Comparison of ENCODE assay signal across 10 cellular contexts in the genomic region with DNA sequence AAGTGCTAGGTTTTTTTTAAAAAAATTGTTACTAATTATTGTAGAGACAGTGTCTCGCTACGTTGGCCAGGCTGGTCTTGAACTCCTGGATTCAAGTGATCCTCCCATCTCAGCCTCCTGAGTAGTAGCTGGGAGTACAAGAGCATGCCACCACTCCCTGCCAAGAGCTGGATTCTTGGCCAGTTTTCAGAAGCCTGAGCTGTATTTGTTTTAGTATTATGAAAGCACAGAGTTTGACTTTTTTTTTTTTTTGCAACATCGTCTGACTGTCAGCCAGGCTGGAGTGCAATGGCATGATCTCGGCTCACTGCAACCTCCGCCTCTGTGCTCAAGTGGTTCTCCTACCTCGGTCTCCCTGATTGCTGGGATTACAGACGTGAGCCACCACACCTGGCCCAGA. TPM values are rescaled to one million over a fixed set of nuclear protein-coding genes. Genes with fewer than 3 reads are reported as not detected.
DNase-seq lines count a peak whose midpoint lies in the region; ATAC-seq, FAIRE-seq and TF ChIP-seq lines count a peak whose summit lies in the region.
"Had no signal": no experiment of that assay in that cellular context is flagged by ENCODE, and none has a peak within 500 bp of the region (broad histone marks: within the 10 kb centered on the region; RNA-seq: fewer than 3 reads in every experiment).

No MANE protein-coding gene starts in this region.

- POLR2A ChIA-PET in naive thymus-derived CD4-positive, alpha-beta T cell (lab: Charles Lee): interaction anchor here (0.8 kb wide), 1 partner anchor 10 kb away, joined by 3 read pairs; no protein-coding TSS in a partner anchor

- no peak for TF ChIP-seq CTCF in colonic mucosa (IDR thresholded peaks at IDR 0.05)

- DNase-seq in AG08396 (ENCODE audit: low spot score): peak; percentile 63
- DNase-seq in colonic mucosa: peak; percentile 38
- no peak for DNase-seq in naive thymus-derived CD4-positive, alpha-beta T cell
- no peak for DNase-seq in T-helper 2 cell
- no peak for DNase-seq in NCI-H1092 (lab: John Stamatoyannopoulos, UW)
- no peak for DNase-seq in RCC 7860 (ENCODE audit: low spot score)
- DNase-seq in HUDEP-2 (lab: John Stamatoyannopoulos, UW; ENCODE audit: unreplicated experiment in 76 of 76): no peak
- DNase-seq: activated CD4-positive, alpha-beta T cell treated with anti-CD3 and anti-CD28 coated beads for 1 hour had no signal

- peaks cover 3% of the 10 kb centered on the region for H3K36me3 Mint-ChIP-seq in IgD-negative memory B cell
- peaks cover 0 to 14% (median 10%) of the 10 kb centered on the region in 5 donors for H3K36me3 Mint-ChIP-seq in naive thymus-derived CD4-positive, alpha-beta T cell

- H3K4me1 Mint-ChIP-seq in IgD-negative memory B cell: peaks cover 16 to 17% (median 16%) of the 10 kb centered on the region in 3 donors
- peaks cover 18 to 30% (median 26%) of the 10 kb centered on the region in 7 donors for H3K4me1 Mint-ChIP-seq in naive thymus-derived CD4-positive, alpha-beta T cell
- H3K4me1 Mint-ChIP-seq: mesothelial cell of epicardium had no signal

- CTCF ChIA-PET in naive thymus-derived CD4-positive, alpha-beta T cell (lab: Charles Lee): interaction anchor here (0.7 kb wide), 1 partner anchor 1251 kb away, joined by 3 read pairs; no protein-coding TSS in a partner anchor

- FAIRE-seq in RCC 7860 (lab: Jason Lieb, UNC): no peak

- no peaks in the 10 kb centered on the region for H3K36me3 ChIP-seq in colonic mucosa
- H3K36me3 ChIP-seq in naive thymus-derived CD4-positive, alpha-beta T cell (ENCODE audit: control insufficient read depth in 2 of 3, insufficient read depth in 3 of 3, low read length in 3 of 3): peaks cover 0 to 31% (median 0%) of the 10 kb centered on the region in 3 experiments

- no peaks in the 10 kb centered on the region for H3K9me3 Mint-ChIP-seq in IgD-negative memory B cell
- no peaks in the 10 kb centered on the region for H3K9me3 Mint-ChIP-seq in naive thymus-derived CD4-positive, alpha-beta T cell
- H3K9me3 Mint-ChIP-seq: mesothelial cell of epicardium had no signal

- no peaks in the 10 kb centered on the region for H3K4me1 ChIP-seq in colonic mucosa
- peaks cover 10 to 18% of the 10 kb centered on the region in 2 donors for H3K4me1 ChIP-seq in naive thymus-derived CD4-positive, alpha-beta T cell (ENCODE audit: control insufficient read depth in 2 of 2, insufficient read depth in 2 of 2, low read length in 2 of 2)

- H3K4me3 ChIP-seq in colonic mucosa: no peak overlapping the region
- H3K4me3 ChIP-seq in naive thymus-derived CD4-positive, alpha-beta T cell (ENCODE audit: low read length): no peak overlapping the region

- no peak overlapping the region for H3K27ac ChIP-seq in colonic mucosa
- H3K27ac ChIP-seq in naive thymus-derived CD4-positive, alpha-beta T cell (ENCODE audit: low read depth, low read length): peak overlapping the region; percentile 32

- intact Hi-C loops in colonic mucosa (cut with DNase I): no loop called here
- intact Hi-C loops in naive thymus-derived CD4-positive, alpha-beta T cell (cut with micrococcal nuclease): no loop called here

- H3K4me3 Mint-ChIP-seq in IgD-negative memory B cell: no peak overlapping the region
- H3K4me3 Mint-ChIP-seq in naive thymus-derived CD4-positive, alpha-beta T cell: peak overlapping the region in 2 of 10 donors; percentile 45 to 65
- H3K4me3 Mint-ChIP-seq: mesothelial cell of epicardium had no signal

- H3K27me3 Mint-ChIP-seq in IgD-negative memory B cell: no peaks in the 10 kb centered on the region
- no peaks in the 10 kb centered on the region for H3K27me3 Mint-ChIP-seq in naive thymus-derived CD4-positive, alpha-beta T cell

- no peak overlapping the region for H3K9ac ChIP-seq in colonic mucosa (ENCODE audit: low read depth in 2 of 2, low read length in 2 of 2)

- H3K9me3 ChIP-seq in colonic mucosa: no peaks in the 10 kb centered on the region
- no peaks in the 10 kb centered on the region for H3K9me3 ChIP-seq in naive thymus-derived CD4-positive, alpha-beta T cell (ENCODE audit: control insufficient read depth in 2 of 3, low read length in 3 of 3)

- no peak for ATAC-seq in naive thymus-derived CD4-positive, alpha-beta T cell

- no peaks in the 10 kb centered on the region for H3K27me3 ChIP-seq in colonic mucosa
- H3K27me3 ChIP-seq in naive thymus-derived CD4-positive, alpha-beta T cell (ENCODE audit: control insufficient read depth in 2 of 2, insufficient read depth in 2 of 2, low read length in 2 of 2): no peaks in the 10 kb centered on the region

- H3K27ac Mint-ChIP-seq in IgD-negative memory B cell: peak overlapping the region; percentile 74 to 89 (median 87)
- H3K27ac Mint-ChIP-seq in naive thymus-derived CD4-positive, alpha-beta T cell: peak overlapping the region in 8 of 9 donors; percentile 59 to 90 (median 83)
- H3K27ac Mint-ChIP-seq: mesothelial cell of epicardium had no signal

RNA-seq across cellular contexts. Expression of gene ARMC6, which starts 7.0 kb away (rescaled TPM):
- polyA plus RNA-seq in IgD-negative memory B cell: 27.9 TPM
- total RNA-seq in colonic mucosa: 10 to 100 TPM; 15.0 to 29.4 TPM
- 10 to 100 TPM; 14.0 to 32.6 (median 15.0) TPM for total RNA-seq in naive thymus-derived CD4-positive, alpha-beta T cell
- polyA plus RNA-seq in naive thymus-derived CD4-positive, alpha-beta T cell: 10 to 100 TPM; 33.1 to 41.9 TPM

RNA-seq across cellular contexts. Expression of gene SUGP2, which starts 7.1 kb away (rescaled TPM):
- 11.8 TPM for polyA plus RNA-seq in IgD-negative memory B cell
- 10 to 100 TPM; 44.1 to 55.3 TPM for total RNA-seq in colonic mucosa
- total RNA-seq in naive thymus-derived CD4-positive, alpha-beta T cell: 100 to 1,000 TPM; 116 to 145 (median 129) TPM
- polyA plus RNA-seq in naive thymus-derived CD4-positive, alpha-beta T cell: 10 to 100 TPM in 1 of 2 donors, 1 to 10 TPM in 1; 9.3 to 15.0 TPM

RNA-seq across cellular contexts. Expression of gene SLC25A42, which starts 23.4 kb away (rescaled TPM):
- polyA plus RNA-seq in IgD-negative memory B cell: 35.9 TPM
- 1 to 10 TPM; 3.7 to 7.9 TPM for total RNA-seq in colonic mucosa
- 10 to 100 TPM; 19.0 to 36.1 (median 21.6) TPM for total RNA-seq in naive thymus-derived CD4-positive, alpha-beta T cell
- 10 to 100 TPM in 1 of 2 donors, 1 to 10 TPM in 1; 8.2 to 19.6 TPM for polyA plus RNA-seq in naive thymus-derived CD4-positive, alpha-beta T cell

Comparison
In these comparisons a context has a peak if more than half of its experiments do, and no peak if none do; other contexts are left out.
1. DNase-seq: peak in AG08396 (single experiment) and colonic mucosa (single experiment); none in naive thymus-derived CD4-positive, alpha-beta T cell (0 of 9), T-helper 2 cell (0 of 5), NCI-H1092 (single experiment), RCC 7860 (single experiment) and HUDEP-2 (0 of 76).